ENCODE assay signal across 9 cellular contexts in genomic region chr5:82820958-82821880, GRCh38.
DNase-seq lines count a peak whose midpoint lies in the region; ATAC-seq, FAIRE-seq and TF ChIP-seq lines count a peak whose summit lies in the region.
"Had no signal": no experiment of that assay in that cellular context is flagged by ENCODE, and none has a peak within 500 bp of the region (broad histone marks: within the 10 kb centered on the region; RNA-seq: fewer than 3 reads in every experiment).

No MANE protein-coding gene starts in this region.

- intact Hi-C loops in PC-3 (cut with micrococcal nuclease): no loop called here

- H3K4me3 ChIP-seq in BLaER1 (no peak overlapping the region), PC-3 (ENCODE audit: low read length) (no peak overlapping the region)

- no peak for TF ChIP-seq CTCF in PC-3 (conservative IDR thresholded peaks at IDR 0.05; ENCODE audit: low read depth, low read length)

- H2AFZ ChIP-seq in PC-3 (ENCODE audit: low read length): no peak overlapping the region

- DNase-seq in GM19240 (ENCODE audit: insufficient read length, low spot score) (peak; percentile 38), NCI-H69 (lab: John Stamatoyannopoulos, UW) (peak; percentile 85), PC-3 (no peak), HTR-8/SVneo (ENCODE audit: insufficient read length, low spot score) (no peak)
- DNase-seq in stimulated activated CD4-positive, alpha-beta T cell treated with anti-CD3 and anti-CD28 coated beads, Interleukin-2, amount 100 ng/mL, for 24 hours: no peak
- DNase-seq in stimulated activated CD8-positive, alpha-beta memory T cell treated with anti-CD3 and anti-CD28 coated beads, Interleukin-4, amount 100 ng/mL, for 48 hours: no peak
- DNase-seq: CD4-positive, alpha-beta T cell had no signal

- H3K27me3 ChIP-seq in BLaER1: no peaks in the 10 kb centered on the region
- H3K27me3 ChIP-seq in PC-3 (ENCODE audit: low read length): no peaks in the 10 kb centered on the region

- H3K27ac ChIP-seq in BLaER1 (peak overlapping the region; percentile 72), PC-3 (ENCODE audit: low read length) (no peak overlapping the region)

- no peaks in the 10 kb centered on the region for H3K79me2 ChIP-seq in PC-3 (ENCODE audit: low read length)

- H3K9me3 ChIP-seq in BLaER1 (no peaks in the 10 kb centered on the region), PC-3 (ENCODE audit: low read length) (no peaks in the 10 kb centered on the region)

- no peaks in the 10 kb centered on the region for H4K20me1 ChIP-seq in BLaER1
- H4K20me1 ChIP-seq in PC-3 (ENCODE audit: low read length): no peaks in the 10 kb centered on the region

- CTCF ChIA-PET in PC-3 (lab: Charles Lee): no interaction called here

- H3K9ac ChIP-seq in BLaER1 (no peak overlapping the region), PC-3 (ENCODE audit: low read length) (no peak overlapping the region)

- H3K9me2 ChIP-seq in PC-3 (replicated peaks; ENCODE audit: low read length): no peaks in the 10 kb centered on the region

- FAIRE-seq in HTR-8/SVneo (lab: Jason Lieb, UNC): no peak

- POLR2A ChIA-PET in PC-3 (lab: Charles Lee; ENCODE audit: unreplicated experiment): no interaction called here

- H3F3A ChIP-seq in PC-3 (ENCODE audit: low read length, unreplicated experiment): no peaks in the 10 kb centered on the region

- H3K4me1 ChIP-seq in BLaER1 (peaks cover 22% of the 10 kb centered on the region), PC-3 (ENCODE audit: insufficient read depth, low read length) (peaks cover 10% of the 10 kb centered on the region)

- BruUV-seq in PC-3 (replicated peaks; lab: Mats Ljungman, UMichigan): no TSS peak

- H3K36me3 ChIP-seq in BLaER1: no peaks in the 10 kb centered on the region
- H3K36me3 ChIP-seq in PC-3 (ENCODE audit: low read depth, low read length): no peaks in the 10 kb centered on the region

- H3K4me2 ChIP-seq in BLaER1 (peak overlapping the region; percentile 61), PC-3 (ENCODE audit: low read length) (no peak overlapping the region)

- ATAC-seq in HG02970 (IDR thresholded peaks at IDR 0.05; ENCODE audit: low FRiP score, unreplicated experiment): peak; percentile 84
- no peak for ATAC-seq in PC-3

Comparison
In these comparisons a context has a peak if more than half of its experiments do, and no peak if none do; other contexts are left out.
1. DNase-seq: peak in GM19240 (single experiment) and NCI-H69 (single experiment); none in stimulated activated CD4-positive, alpha-beta T cell treated with anti-CD3 and anti-CD28 coated beads, Interleukin-2, amount 100 ng/mL, for 24 hours (0 of 2), PC-3 (single experiment), HTR-8/SVneo (single experiment) and stimulated activated CD8-positive, alpha-beta memory T cell treated with anti-CD3 and anti-CD28 coated beads, Interleukin-4, amount 100 ng/mL, for 48 hours (single experiment).